In the genomic region with DNA sequence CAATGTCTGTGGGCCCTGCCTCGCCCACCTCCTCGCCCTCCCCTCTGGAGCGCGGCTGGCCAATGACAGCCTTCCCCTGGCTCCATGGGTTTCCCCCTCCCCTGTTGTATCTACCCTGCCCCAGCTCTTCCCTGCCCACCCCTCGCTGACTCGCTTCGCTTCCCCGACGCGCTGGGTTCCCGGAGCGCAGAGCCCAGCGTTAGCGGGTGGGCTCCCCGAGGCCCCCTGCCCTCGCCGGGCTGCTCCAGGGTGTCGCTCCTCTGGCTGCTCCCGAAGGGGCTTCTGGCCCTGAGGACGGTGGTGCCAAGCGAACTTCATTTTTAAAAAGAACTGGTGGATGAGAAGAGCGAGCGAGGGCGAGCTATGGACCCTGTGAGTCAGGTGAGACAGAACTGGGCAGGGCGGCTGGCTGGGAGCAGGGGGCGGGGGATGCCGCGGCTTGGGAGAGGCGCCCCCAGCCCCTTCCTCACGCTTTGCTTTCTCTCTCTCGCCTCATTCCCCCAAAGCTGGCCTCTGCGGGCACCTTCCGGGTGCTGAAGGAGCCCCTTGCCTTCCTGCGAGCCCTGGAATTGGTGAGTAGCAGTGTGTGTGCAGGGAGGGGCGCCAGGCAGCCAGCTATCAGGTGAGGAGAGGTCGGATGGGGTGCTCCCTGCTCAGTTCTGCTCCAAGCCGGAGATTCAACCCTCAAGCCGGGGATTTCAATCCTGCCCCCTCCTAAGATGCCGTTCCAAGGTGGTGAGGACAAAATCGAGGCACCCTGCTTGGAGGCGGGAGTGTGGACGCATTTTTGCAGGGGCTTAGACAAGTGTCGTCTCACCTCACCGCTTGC, we compare ENCODE assay signal across 16 cellular contexts. TPM values are rescaled to one million over a fixed set of nuclear protein-coding genes. Genes with fewer than 3 reads are reported as not detected.
DNase-seq lines count a peak whose midpoint lies in the region; ATAC-seq and TF ChIP-seq lines count a peak whose summit lies in the region.
"Had no signal": no experiment of that assay in that cellular context is flagged by ENCODE, and none has a peak within 500 bp of the region (broad histone marks: within the 10 kb centered on the region; RNA-seq: fewer than 3 reads in every experiment).

A gene (plus strand): TSS at position 138 of the 829 bp plus-strand sequence.

- peaks cover 10% of the 10 kb centered on the region for H3K4me1 ChIP-seq in mucosa of stomach (ENCODE audit: control insufficient read depth, insufficient read depth, low read length)

- H3K9me3 ChIP-seq in mucosa of stomach (ENCODE audit: control insufficient read depth, low read length), result no peaks in the 10 kb centered on the region
- H3K9me3 ChIP-seq: pancreas had no signal

- TF ChIP-seq CTCF in chondrocyte (IDR thresholded peaks at IDR 0.05) (no peak), foreskin fibroblast (IDR thresholded peaks at IDR 0.05; ENCODE audit: low read depth, low read length) (no peak)

- H3K27me3 ChIP-seq in mucosa of stomach (ENCODE audit: control insufficient read depth, insufficient read depth, low read length), result peaks cover 20% of the 10 kb centered on the region

- no peak for ATAC-seq in sciatic nerve
- ATAC-seq: activated CD8-positive, alpha-beta T cell treated with anti-CD3 and anti-CD28 coated beads for 36 hours; stimulated activated naive CD8-positive, alpha-beta T cell treated with anti-CD3 and anti-CD28 coated beads, Interleukin-15, amount 100 ng/mL, for 72 hours had no signal

- intact Hi-C loops in sciatic nerve (cut with DNase I), result no loop called here

- no peaks in the 10 kb centered on the region for H3K36me3 ChIP-seq in mucosa of stomach (ENCODE audit: control insufficient read depth, insufficient read depth, low read length)
- H3K36me3 ChIP-seq: pancreas had no signal

- no peaks in the 10 kb centered on the region for H3K36me3 Mint-ChIP-seq in chondrocyte (ENCODE audit: low read depth)
- H3K36me3 Mint-ChIP-seq: activated naive CD4-positive, alpha-beta T cell treated with anti-CD3 and anti-CD28 coated beads, Interleukin-2, amount 10 ng/mL, durations not matched to agents 7 days and 5 days had no signal

- H3K27ac Mint-ChIP-seq in chondrocyte (ENCODE audit: unreplicated experiment), result no peak within 1 kb of the TSS
- H3K27ac Mint-ChIP-seq: activated CD8-positive, alpha-beta T cell treated with anti-CD3 and anti-CD28 coated beads for 36 hours; activated naive CD4-positive, alpha-beta T cell treated with anti-CD3 and anti-CD28 coated beads, Interleukin-2, amount 10 ng/mL, durations not matched to agents 7 days and 5 days; stimulated activated naive CD8-positive, alpha-beta T cell treated with anti-CD3 and anti-CD28 coated beads, Interleukin-15, amount 100 ng/mL, for 72 hours; T-helper 2 cell treated with Interferon-gamma antibody and Interleukin-4, amounts not matched to agents 5 μg/mL and 100 μg/mL, for 36 hours had no signal

- peaks cover 41% of the 10 kb centered on the region for H3K27me3 Mint-ChIP-seq in chondrocyte (ENCODE audit: low read depth)

- peaks cover 3% of the 10 kb centered on the region for H3K4me1 Mint-ChIP-seq in chondrocyte (ENCODE audit: low read depth)
- H3K4me1 Mint-ChIP-seq: activated naive CD4-positive, alpha-beta T cell treated with anti-CD3 and anti-CD28 coated beads, Interleukin-2, amount 10 ng/mL, durations not matched to agents 7 days and 5 days had no signal

- no peak within 1 kb of the TSS for H3K4me3 ChIP-seq in mucosa of stomach (ENCODE audit: low read length)
- H3K4me3 ChIP-seq in foreskin fibroblast (ENCODE audit: low read depth in 1 of 2, low read length in 2 of 2), result no peak within 1 kb of the TSS

- DNase-seq in D341Med (ENCODE audit: low spot score), result peak; percentile 38
- DNase-seq in NCI-H146 (lab: John Stamatoyannopoulos, UW), result peak; percentile 72
- peak; percentile 69 for DNase-seq in chondrocyte (ENCODE audit: low spot score)
- no peak for DNase-seq in foreskin fibroblast
- no peak for DNase-seq in stimulated activated CD4-positive, alpha-beta T cell treated with anti-CD3 and anti-CD28 coated beads, Interleukin-4, amount 100 ng/mL, for 1 hour
- DNase-seq in sciatic nerve (ENCODE audit: low spot score), result no peak
- no peak for DNase-seq in OCI-M1 (lab: John Stamatoyannopoulos, UW)
- DNase-seq: activated CD8-positive, alpha-beta T cell treated with anti-CD3 and anti-CD28 coated beads for 36 hours; activated naive CD4-positive, alpha-beta T cell treated with anti-CD3 and anti-CD28 coated beads, Interleukin-2, amount 10 ng/mL, durations not matched to agents 7 days and 5 days; MM.1S; stimulated activated CD4-positive, alpha-beta T cell treated with anti-CD3 and anti-CD28 coated beads, Interleukin-4, amount 100 ng/mL, for 24 hours; stimulated activated naive CD8-positive, alpha-beta T cell treated with anti-CD3 and anti-CD28 coated beads, Interleukin-15, amount 100 ng/mL, for 72 hours had no signal

- H3K4me3 Mint-ChIP-seq in chondrocyte (ENCODE audit: unreplicated experiment), result no peak within 1 kb of the TSS
- H3K4me3 Mint-ChIP-seq: activated CD8-positive, alpha-beta T cell treated with anti-CD3 and anti-CD28 coated beads for 36 hours; activated naive CD4-positive, alpha-beta T cell treated with anti-CD3 and anti-CD28 coated beads, Interleukin-2, amount 10 ng/mL, durations not matched to agents 7 days and 5 days; stimulated activated naive CD8-positive, alpha-beta T cell treated with anti-CD3 and anti-CD28 coated beads, Interleukin-15, amount 100 ng/mL, for 72 hours; T-helper 2 cell treated with Interferon-gamma antibody and Interleukin-4, amounts not matched to agents 5 μg/mL and 100 μg/mL, for 36 hours had no signal

- no peaks in the 10 kb centered on the region for H3K9me3 Mint-ChIP-seq in chondrocyte (ENCODE audit: low read depth)
- H3K9me3 Mint-ChIP-seq: activated CD8-positive, alpha-beta T cell treated with anti-CD3 and anti-CD28 coated beads for 36 hours; activated naive CD4-positive, alpha-beta T cell treated with anti-CD3 and anti-CD28 coated beads, Interleukin-2, amount 10 ng/mL, durations not matched to agents 7 days and 5 days; stimulated activated naive CD8-positive, alpha-beta T cell treated with anti-CD3 and anti-CD28 coated beads, Interleukin-15, amount 100 ng/mL, for 72 hours; T-helper 2 cell treated with Interferon-gamma antibody and Interleukin-4, amounts not matched to agents 5 μg/mL and 100 μg/mL, for 36 hours had no signal

- H3K9ac ChIP-seq in mucosa of stomach (ENCODE audit: low read length), result peak within 1 kb of the TSS; percentile 20

RNA-seq across cellular contexts. Expression of the gene that starts here (rescaled TPM):
- total RNA-seq in chondrocyte (not detected in 3 replicates), sciatic nerve (not detected)
- total RNA-seq: activated CD8-positive, alpha-beta T cell treated with anti-CD3 and anti-CD28 coated beads for 36 hours; liver had no signal

Comparison
In these comparisons a context has a peak if more than half of its experiments do, and no peak if none do; other contexts are left out.
1. Peak in DNase-seq in chondrocyte; RNA of the gene not detected or under 1 TPM.
2. DNase-seq: peak in D341Med (single experiment) and NCI-H146 (single experiment); none in foreskin fibroblast (0 of 2), stimulated activated CD4-positive, alpha-beta T cell treated with anti-CD3 and anti-CD28 coated beads, Interleukin-4, amount 100 ng/mL, for 1 hour (single experiment), sciatic nerve (single experiment) and OCI-M1 (single experiment).